In the genomic region with DNA sequence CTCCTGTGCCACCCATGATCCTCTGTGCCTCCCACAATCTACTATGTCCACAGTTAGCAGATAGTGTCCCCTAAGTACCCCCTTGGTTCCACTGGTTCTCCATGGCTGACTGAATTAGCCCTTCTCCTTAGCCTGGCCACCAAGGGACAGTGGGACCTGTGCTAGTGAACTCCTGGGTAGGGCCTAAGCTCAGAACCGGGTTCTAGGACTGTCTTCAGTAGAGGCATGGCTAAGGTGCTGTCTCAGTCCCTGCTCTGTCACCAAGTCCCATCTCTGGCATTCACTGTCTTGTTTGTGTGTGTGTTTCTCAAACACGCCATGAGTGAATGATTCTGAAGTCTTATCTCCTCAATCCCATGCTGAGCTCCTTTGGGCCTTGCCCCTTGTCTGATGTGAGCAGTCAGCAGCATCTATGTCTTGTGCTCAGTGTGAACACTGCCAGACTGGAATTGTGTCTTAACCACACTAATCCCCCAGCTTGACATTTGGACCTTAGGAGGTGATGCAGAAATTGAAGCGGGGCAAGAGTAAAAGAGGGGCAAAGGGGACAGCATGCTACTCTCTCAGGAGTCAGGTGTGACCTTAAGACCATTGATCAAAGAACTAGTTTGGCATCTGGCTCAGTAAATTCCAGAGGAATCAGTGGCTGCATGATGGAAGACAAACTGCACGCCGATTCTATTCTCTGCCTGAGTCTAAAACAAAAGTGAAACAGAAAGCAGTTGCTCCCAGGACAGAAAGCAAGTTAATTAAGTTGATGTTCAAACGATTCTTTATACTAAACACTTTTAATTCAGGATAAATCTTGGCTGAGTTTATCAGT, we compare ENCODE assay signal across 8 cellular contexts.
A peak's percentile ranks its signal among the peaks of the same experiment; 100 is the strongest.
DNase-seq lines count a peak whose midpoint lies in the region; FAIRE-seq and TF ChIP-seq lines count a peak whose summit lies in the region.

No MANE protein-coding gene starts in this region.

- no peak for TF ChIP-seq RAD21 in H1 (IDR thresholded peaks at IDR 0.05 in 1 of 2, conservative IDR thresholded peaks at IDR 0.05 in 1 of 2; ENCODE audit: low read depth in 2 of 2, low read length in 2 of 2)

- H2AFZ ChIP-seq in H1 (ENCODE audit: low read length), result peak overlapping the region; percentile 20; the same call in 1 of the 2 replicates

- no peak overlapping the region for H3K4ac ChIP-seq in H1 (replicated peaks; ENCODE audit: insufficient read length, low read depth, low read length)
- H3K4ac ChIP-seq in mesendoderm (ENCODE audit: low read depth, low read length), result no peak overlapping the region

- CTCF ChIA-PET in H1 (lab: Charles Lee; ENCODE audit: partially characterized antibody), result interaction anchor here (0.7 to 1.2 kb wide), 3 partner anchors 9 to 271 kb away, joined by 3 read pairs; no protein-coding TSS in a partner anchor

- POLR2A ChIA-PET in H1 (lab: Charles Lee; ENCODE audit: partially characterized antibody), result interaction anchor here (0.6 to 0.8 kb wide), 2 partner anchors 11 to 271 kb away, joined by 3 read pairs; no protein-coding TSS in a partner anchor

- H3K27ac ChIP-seq in H1 (ENCODE audit: low read depth, low read length) (no peak overlapping the region), mesendoderm (ENCODE audit: low read depth, low read length) (no peak overlapping the region)

- DNase-seq in D721Med (ENCODE audit: insufficient read length, low spot score), result no peak
- DNase-seq in M059J (ENCODE audit: low read depth), result peak; percentile 59
- DNase-seq in H1 (ENCODE audit: low read depth in 1 of 2, low spot score in 2 of 2), result no peak
- DNase-seq in renal cortical epithelial cell (ENCODE audit: low read depth), result peak; percentile 45
- no peak for DNase-seq in NCI-H2196 (lab: John Stamatoyannopoulos, UW; ENCODE audit: unreplicated experiment)
- DNase-seq in mesendoderm, result no peak
- no peak for DNase-seq in midbrain (lab: John Stamatoyannopoulos, UW)
- DNase-seq in SW 1271 (lab: John Stamatoyannopoulos, UW), result no peak

- no peak for TF ChIP-seq CTCF in D721Med (IDR thresholded peaks at IDR 0.05; ENCODE audit: insufficient read depth, missing control alignments)
- no peak for TF ChIP-seq CTCF in H1 (IDR thresholded peaks at IDR 0.05; ENCODE audit: control extremely low read depth in 1 of 3, insufficient read depth in 1 of 3, low read depth in 1 of 3, low read length in 3 of 3)

- H3K23ac ChIP-seq in H1 (ENCODE audit: insufficient read length) (no peak overlapping the region), mesendoderm (ENCODE audit: low read length) (no peak overlapping the region)

- H3K4me1 ChIP-seq in H1 (replicated peaks in 1 of 4; ENCODE audit: control insufficient read depth in 3 of 4, insufficient read depth in 4 of 4, low read length in 3 of 4), result peaks cover 0 to 2% (median under 1%) of the 10 kb centered on the region in 4 experiments; a peak in 2 of 7 replicates
- no peaks in the 10 kb centered on the region for H3K4me1 ChIP-seq in mesendoderm (ENCODE audit: control insufficient read depth, low read depth, low read length)

- H3K4me3 ChIP-seq in H1 (ENCODE audit: extremely low read depth in 1 of 4, insufficient read depth in 2 of 4, low read depth in 3 of 4, low read length in 4 of 4) (no peak overlapping the region), mesendoderm (ENCODE audit: low read length) (no peak overlapping the region)

- no peaks in the 10 kb centered on the region for H3K79me1 ChIP-seq in H1 (ENCODE audit: low read depth, low read length)
- H3K79me1 ChIP-seq in mesendoderm (ENCODE audit: low read length), result no peaks in the 10 kb centered on the region

- H2BK5ac ChIP-seq in H1 (ENCODE audit: low read depth, low read length), result no peak overlapping the region
- no peak overlapping the region for H2BK5ac ChIP-seq in mesendoderm (ENCODE audit: low read length)

- no peaks in the 10 kb centered on the region for H3K36me3 ChIP-seq in H1 (ENCODE audit: control insufficient read depth in 2 of 4, insufficient read depth in 4 of 4, low read length in 3 of 4)
- H3K36me3 ChIP-seq in mesendoderm (ENCODE audit: control insufficient read depth, insufficient read depth, low read length), result no peaks in the 10 kb centered on the region

- TF ChIP-seq EP300 in H1 (IDR thresholded peaks at IDR 0.05; ENCODE audit: borderline replicate concordance in 1 of 2, low read depth in 2 of 2, low read length in 2 of 2), result no peak

- 0 out of 7 replicates have a peak, but pooled peaks cover 0 to 2% (median 0%) of the 10 kb centered on the region in 4 experiments for H3K27me3 ChIP-seq in H1 (replicated peaks in 1 of 4; ENCODE audit: control insufficient read depth in 3 of 4, extremely low read depth in 1 of 4, insufficient read depth in 3 of 4, low read length in 3 of 4)
- no peaks in the 10 kb centered on the region for H3K27me3 ChIP-seq in mesendoderm (ENCODE audit: insufficient read depth, low read length, poor library complexity)

- no peak overlapping the region for H2BK20ac ChIP-seq in H1 (ENCODE audit: low read length)

- H2AK5ac ChIP-seq in H1 (ENCODE audit: low read depth, low read length), result no peak overlapping the region
- no peak overlapping the region for H2AK5ac ChIP-seq in mesendoderm (ENCODE audit: low read length)

- no peaks in the 10 kb centered on the region for H3K23me2 ChIP-seq in H1 (ENCODE audit: low read depth, low read length)

- no peak overlapping the region for H4K5ac ChIP-seq in H1 (ENCODE audit: insufficient read length, low read depth, low read length)
- no peak overlapping the region for H4K5ac ChIP-seq in mesendoderm (ENCODE audit: low read length)

- no peak overlapping the region for H3K9ac ChIP-seq in H1 (replicated peaks in 1 of 4; ENCODE audit: extremely low read depth in 1 of 4, low read depth in 3 of 4, low read length in 3 of 4)
- H3K9ac ChIP-seq in mesendoderm (ENCODE audit: low read length), result no peak overlapping the region

- H4K91ac ChIP-seq in H1 (replicated peaks; ENCODE audit: insufficient read length, low read length), result no peak overlapping the region

- H3K18ac ChIP-seq in H1 (ENCODE audit: extremely low read depth, low read length) (no peak overlapping the region), mesendoderm (ENCODE audit: low read length) (no peak overlapping the region)

- H2BK15ac ChIP-seq in H1 (ENCODE audit: low read length), result no peak overlapping the region
- H2BK15ac ChIP-seq in mesendoderm (replicated peaks; ENCODE audit: low read depth), result no peak overlapping the region

- H3K56ac ChIP-seq in H1 (replicated peaks; ENCODE audit: insufficient read length, low read depth, low read length), result no peak overlapping the region
- no peak overlapping the region for H3K56ac ChIP-seq in mesendoderm (ENCODE audit: low read length)

- FAIRE-seq in D721Med (lab: Jason Lieb, UNC) (peak; percentile 55), H1 (lab: Jason Lieb, UNC) (no peak)

- H2BK120ac ChIP-seq in H1 (replicated peaks; ENCODE audit: low read depth, low read length) (no peak overlapping the region), mesendoderm (ENCODE audit: low read depth, low read length) (no peak overlapping the region)

- WGBS in H1 (ENCODE audit: extremely low coverage in 1 of 2, insufficient coverage in 1 of 2, insufficient read length in 1 of 2, insufficient replicate concordance in 2 of 2, low coverage in 1 of 2, low lambda C conversion rate in 2 of 2, missing lambda C conversion rate in 1 of 2), 2 experiments, result 80% methylated on average over 6 of the region's 6 CpGs; no CpG with 5 or more reads in 1 of the 2 experiments
- WGBS in mesendoderm (ENCODE audit: extremely low coverage, insufficient coverage, low lambda C conversion rate), result no CpG with 5 or more reads among the region's 6 CpGs

- no peak for TF ChIP-seq POLR2A in H1 (IDR thresholded peaks at IDR 0.05; ENCODE audit: control extremely low read depth in 1 of 2, low read depth in 2 of 2, low read length in 2 of 2)

- H4K20me1 ChIP-seq in H1 (replicated peaks in 1 of 2; ENCODE audit: control insufficient read depth in 1 of 2, insufficient read depth in 2 of 2, low read length in 2 of 2), result no peaks in the 10 kb centered on the region

- H3K9me3 ChIP-seq in H1 (ENCODE audit: insufficient read depth in 2 of 2, low read depth in 1 of 2, low read length in 1 of 2), result no peaks in the 10 kb centered on the region

- H3K14ac ChIP-seq in H1 (ENCODE audit: insufficient read length), result no peak overlapping the region

- H3K79me2 ChIP-seq in H1 (ENCODE audit: control insufficient read depth in 1 of 2, insufficient read depth in 2 of 2, low read length in 2 of 2) (no peaks in the 10 kb centered on the region), mesendoderm (ENCODE audit: control insufficient read depth, insufficient read depth, low read length) (no peaks in the 10 kb centered on the region)

- H2BK12ac ChIP-seq in H1 (ENCODE audit: low read depth, low read length), result no peak overlapping the region

- H3K4me2 ChIP-seq in H1 (ENCODE audit: insufficient read depth in 1 of 2, low read depth in 2 of 2, low read length in 2 of 2), result no peak overlapping the region
- no peak overlapping the region for H3K4me2 ChIP-seq in mesendoderm (ENCODE audit: low read length)

- H4K8ac ChIP-seq in H1 (ENCODE audit: extremely low read depth, insufficient read depth, low read length) (no peak overlapping the region), mesendoderm (ENCODE audit: low read depth, low read length) (no peak overlapping the region)

TF ChIP-seq in H1, 55 proteins besides CTCF, POLR2A, EP300 and RAD21 (continues in another document):
- TF ChIP-seq CREB1 (IDR thresholded peaks at IDR 0.05) (no peak), CBX8 (IDR thresholded peaks at IDR 0.05; ENCODE audit: borderline replicate concordance, low read depth, low read length) (no peak), CHD2 (IDR thresholded peaks at IDR 0.05; ENCODE audit: low read length) (no peak), BCL11A (IDR thresholded peaks at IDR 0.05; ENCODE audit: low read depth in 2 of 2, low read length in 2 of 2) (no peak), SAP30 (IDR thresholded peaks at IDR 0.05; ENCODE audit: insufficient read depth, insufficient replicate concordance, low read length) (no peak), JUN (IDR thresholded peaks at IDR 0.05; ENCODE audit: low read depth, low read length) (no peak), NANOG (IDR thresholded peaks at IDR 0.05; ENCODE audit: insufficient read depth, low read depth, low read length, poor library complexity, severe bottlenecking) (no peak), PHF8 (conservative IDR thresholded peaks at IDR 0.05; ENCODE audit: low read depth, low read length) (no peak), TEAD4 (IDR thresholded peaks at IDR 0.05; ENCODE audit: low read depth, low read length) (no peak), GABPA (IDR thresholded peaks at IDR 0.05; ENCODE audit: borderline replicate concordance, insufficient read depth, low read length) (no peak), EZH2 (IDR thresholded peaks at IDR 0.05; ENCODE audit: low read depth, low read length, severe bottlenecking) (no peak), EGR1 (IDR thresholded peaks at IDR 0.05; ENCODE audit: borderline replicate concordance, low read depth, low read length) (no peak)
- TF ChIP-seq, protein P1, sequence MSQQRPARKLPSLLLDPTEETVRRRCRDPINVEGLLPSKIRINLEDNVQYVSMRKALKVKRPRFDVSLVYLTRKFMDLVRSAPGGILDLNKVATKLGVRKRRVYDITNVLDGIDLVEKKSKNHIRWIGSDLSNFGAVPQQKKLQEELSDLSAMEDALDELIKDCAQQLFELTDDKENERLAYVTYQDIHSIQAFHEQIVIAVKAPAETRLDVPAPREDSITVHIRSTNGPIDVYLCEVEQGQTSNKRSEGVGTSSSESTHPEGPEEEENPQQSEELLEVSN (IDR thresholded peaks at IDR 0.05), result no peak

Comparison
In these comparisons a context has a peak if more than half of its experiments do, and no peak if none do; other contexts are left out.
1. DNase-seq: peak in M059J (single experiment) and renal cortical epithelial cell (single experiment); none in D721Med (single experiment), H1 (0 of 2), NCI-H2196 (single experiment), mesendoderm (single experiment), midbrain (single experiment) and SW 1271 (0 of 2).